ENCODE assay signal across 39 cellular contexts in genomic region chr3:76482510-76482909, GRCh38.
"Had no signal": no experiment of that assay in that cellular context is flagged by ENCODE, and none has a peak within 500 bp of the region (broad histone marks: within the 10 kb centered on the region; RNA-seq: fewer than 3 reads in every experiment).

No MANE protein-coding gene starts in this region.

- H3K9me3 ChIP-seq: ascending aorta had no signal

- H3K4me1 ChIP-seq: ascending aorta had no signal

- ATAC-seq: activated CD4-positive, alpha-beta T cell treated with anti-CD3 and anti-CD28 coated beads for 36 hours; activated CD4-positive, CD25-positive, alpha-beta regulatory T cell treated with anti-CD3 and anti-CD28 coated beads, Interleukin-2, amount 50 U/mL, for 24 hours; activated CD8-positive, alpha-beta memory T cell treated with anti-CD3 and anti-CD28 coated beads, Interleukin-2, amount 10 ng/mL, durations not matched to agents 7 days and 5 days; activated CD8-positive, alpha-beta T cell treated with anti-CD3 and anti-CD28 coated beads, Interleukin-2, amount 10 ng/mL, durations not matched to agents 7 days and 5 days; activated naive CD8-positive, alpha-beta T cell treated with anti-CD3 and anti-CD28 coated beads, Interleukin-2, amount 50 U/mL, for 24 hours; WTC11 had no signal

- H3K4me3 Mint-ChIP-seq: activated CD4-positive, alpha-beta memory T cell treated with anti-CD3 and anti-CD28 coated beads, Interleukin-2, amount 10 ng/mL, durations not matched to agents 7 days and 5 days; activated CD4-positive, alpha-beta T cell treated with anti-CD3 and anti-CD28 coated beads for 36 hours; activated CD4-positive, alpha-beta T cell treated with anti-CD3 and anti-CD28 coated beads, Interleukin-2, amount 10 ng/mL, durations not matched to agents 7 days and 5 days; activated CD8-positive, alpha-beta memory T cell treated with anti-CD3 and anti-CD28 coated beads, Interleukin-2, amount 10 ng/mL, durations not matched to agents 7 days and 5 days; activated CD8-positive, alpha-beta T cell treated with anti-CD3 and anti-CD28 coated beads, Interleukin-2, amount 10 ng/mL, durations not matched to agents 7 days and 5 days; activated naive CD4-positive, alpha-beta T cell treated with anti-CD3 and anti-CD28 coated beads, Interleukin-2, amount 10 ng/mL, durations not matched to agents 7 days and 5 days; activated naive CD4-positive, alpha-beta T cell treated with anti-CD3 and anti-CD28 coated beads, Interleukin-2, amount 50 U/mL, for 24 hours; activated naive CD8-positive, alpha-beta T cell; activated naive CD8-positive, alpha-beta T cell treated with anti-CD3 and anti-CD28 coated beads, Interleukin-2, amount 10 ng/mL, durations not matched to agents 7 days and 5 days; activated naive CD8-positive, alpha-beta T cell treated with anti-CD3 and anti-CD28 coated beads, Interleukin-2, amount 50 U/mL, for 24 hours; activated T-cell treated with anti-CD3 and anti-CD28 coated beads, Interleukin-2, amount 50 U/mL, for 24 hours; brain; central memory CD8-positive, alpha-beta T cell; T-helper 1 cell treated with Interleukin-12 subunit alpha and Interleukin-12 subunit beta and Interleukin-4 antibody, amounts not matched to agents 30 μg/mL and 1 μg/mL, for 36 hours; T-helper 2 cell treated with Interferon-gamma antibody and Interleukin-4, amounts not matched to agents 5 μg/mL and 100 μg/mL, for 36 hours; WTC11 had no signal

- H3K9me3 Mint-ChIP-seq: activated naive CD4-positive, alpha-beta T cell treated with anti-CD3 and anti-CD28 coated beads, Interleukin-2, amount 50 U/mL, for 24 hours; brain had no signal

- DNase-seq: activated CD4-positive, alpha-beta memory T cell treated with anti-CD3 and anti-CD28 coated beads, Interleukin-2, amount 10 ng/mL, durations not matched to agents 7 days and 5 days; activated CD4-positive, alpha-beta T cell treated with anti-CD3 and anti-CD28 coated beads for 1 hour; activated CD4-positive, alpha-beta T cell treated with anti-CD3 and anti-CD28 coated beads for 36 hours; activated CD4-positive, alpha-beta T cell treated with anti-CD3 and anti-CD28 coated beads for 48 hours; activated CD4-positive, alpha-beta T cell treated with anti-CD3 and anti-CD28 coated beads, Interleukin-2, amount 10 ng/mL, durations not matched to agents 7 days and 5 days; activated CD4-positive, alpha-beta T cell treated with anti-CD3 and anti-CD28 coated beads, Interleukin-2, amount 50 U/mL, for 48 hours; activated CD4-positive, CD25-positive, alpha-beta regulatory T cell; activated CD8-positive, alpha-beta memory T cell treated with anti-CD3 and anti-CD28 coated beads for 24 hours; activated CD8-positive, alpha-beta memory T cell treated with anti-CD3 and anti-CD28 coated beads, Interleukin-2, amount 10 ng/mL, durations not matched to agents 7 days and 5 days; activated CD8-positive, alpha-beta memory T cell treated with anti-CD3 and anti-CD28 coated beads, Interleukin-2, amount 50 U/mL, for 48 hours; activated CD8-positive, alpha-beta T cell treated with anti-CD3 and anti-CD28 coated beads, Interleukin-2, amount 10 ng/mL, durations not matched to agents 7 days and 5 days; activated effector memory CD4-positive, alpha-beta T cell treated with Interleukin-2 at 50 U/mL for 16 hours; activated gamma-delta T cell; activated naive CD4-positive, alpha-beta T cell treated with anti-CD3 and anti-CD28 coated beads, Interleukin-2, amount 10 ng/mL, durations not matched to agents 7 days and 5 days; activated naive CD4-positive, alpha-beta T cell treated with Interleukin-2 at 50 U/mL for 16 hours; activated naive CD8-positive, alpha-beta T cell treated with anti-CD3 and anti-CD28 coated beads, Interleukin-2, amount 10 ng/mL, durations not matched to agents 7 days and 5 days; activated naive CD8-positive, alpha-beta T cell treated with anti-CD3 and anti-CD28 coated beads, Interleukin-2, amount 50 U/mL, for 24 hours; activated T-cell treated with anti-CD3 and anti-CD28 coated beads, Interleukin-2, amount 50 U/mL, for 24 hours; activated T-cell treated with anti-CD3 and anti-CD28 coated beads, Interleukin-2, amount 50 U/mL, for 48 hours; amygdala; anterior cingulate cortex; caudate nucleus; cerebellar nuclear complex; T-helper 2 cell; T-helper 9 cell; WERI-Rb-1 had no signal

- H3K27ac ChIP-seq: ascending aorta, cardiac muscle cell, WERI-Rb-1 had no signal

- FAIRE-seq: bronchial epithelial cell, TTC549 had no signal

- H3K4me3 ChIP-seq: ascending aorta, cardiac muscle cell had no signal

- H3K27me3 Mint-ChIP-seq: activated CD4-positive, alpha-beta memory T cell treated with anti-CD3 and anti-CD28 coated beads, Interleukin-2, amount 10 ng/mL, durations not matched to agents 7 days and 5 days; activated CD4-positive, alpha-beta T cell treated with anti-CD3 and anti-CD28 coated beads for 36 hours; activated CD4-positive, alpha-beta T cell treated with anti-CD3 and anti-CD28 coated beads, Interleukin-2, amount 10 ng/mL, durations not matched to agents 7 days and 5 days; activated CD8-positive, alpha-beta memory T cell treated with anti-CD3 and anti-CD28 coated beads, Interleukin-2, amount 10 ng/mL, durations not matched to agents 7 days and 5 days; activated naive CD4-positive, alpha-beta T cell treated with anti-CD3 and anti-CD28 coated beads, Interleukin-2, amount 10 ng/mL, durations not matched to agents 7 days and 5 days; activated naive CD4-positive, alpha-beta T cell treated with anti-CD3 and anti-CD28 coated beads, Interleukin-2, amount 50 U/mL, for 24 hours; activated naive CD8-positive, alpha-beta T cell; activated naive CD8-positive, alpha-beta T cell treated with anti-CD3 and anti-CD28 coated beads, Interleukin-2, amount 10 ng/mL, durations not matched to agents 7 days and 5 days; activated naive CD8-positive, alpha-beta T cell treated with anti-CD3 and anti-CD28 coated beads, Interleukin-2, amount 50 U/mL, for 24 hours; activated T-cell treated with anti-CD3 and anti-CD28 coated beads, Interleukin-2, amount 50 U/mL, for 24 hours; brain; central memory CD8-positive, alpha-beta T cell had no signal

- H3K27ac Mint-ChIP-seq: activated CD4-positive, alpha-beta memory T cell treated with anti-CD3 and anti-CD28 coated beads, Interleukin-2, amount 10 ng/mL, durations not matched to agents 7 days and 5 days; activated CD4-positive, alpha-beta T cell treated with anti-CD3 and anti-CD28 coated beads for 36 hours; activated CD4-positive, alpha-beta T cell treated with anti-CD3 and anti-CD28 coated beads, Interleukin-2, amount 10 ng/mL, durations not matched to agents 7 days and 5 days; activated CD8-positive, alpha-beta memory T cell treated with anti-CD3 and anti-CD28 coated beads, Interleukin-2, amount 10 ng/mL, durations not matched to agents 7 days and 5 days; activated CD8-positive, alpha-beta T cell treated with anti-CD3 and anti-CD28 coated beads, Interleukin-2, amount 10 ng/mL, durations not matched to agents 7 days and 5 days; activated naive CD4-positive, alpha-beta T cell treated with anti-CD3 and anti-CD28 coated beads, Interleukin-2, amount 10 ng/mL, durations not matched to agents 7 days and 5 days; activated naive CD4-positive, alpha-beta T cell treated with anti-CD3 and anti-CD28 coated beads, Interleukin-2, amount 50 U/mL, for 24 hours; activated naive CD8-positive, alpha-beta T cell; activated naive CD8-positive, alpha-beta T cell treated with anti-CD3 and anti-CD28 coated beads, Interleukin-2, amount 10 ng/mL, durations not matched to agents 7 days and 5 days; activated naive CD8-positive, alpha-beta T cell treated with anti-CD3 and anti-CD28 coated beads, Interleukin-2, amount 50 U/mL, for 24 hours; activated T-cell treated with anti-CD3 and anti-CD28 coated beads, Interleukin-2, amount 50 U/mL, for 24 hours; activated T-helper 2 cell treated with anti-CD3 and anti-CD28 coated beads, Interferon-gamma antibody, Interleukin-2, Interleukin-4, amounts not matched to agents 10 μg/mL and 5 μg/mL and 100 μg/mL, durations not matched to agents 14 hours and 24 hours and 36 hours; brain; T-helper 1 cell treated with Interleukin-12 subunit alpha and Interleukin-12 subunit beta and Interleukin-4 antibody, amounts not matched to agents 30 μg/mL and 1 μg/mL, for 36 hours; T-helper 2 cell treated with Interferon-gamma antibody and Interleukin-4, amounts not matched to agents 5 μg/mL and 100 μg/mL, for 36 hours; WTC11 had no signal

- H3K4me1 Mint-ChIP-seq: activated CD4-positive, alpha-beta memory T cell treated with anti-CD3 and anti-CD28 coated beads, Interleukin-2, amount 10 ng/mL, durations not matched to agents 7 days and 5 days; activated CD4-positive, alpha-beta T cell treated with anti-CD3 and anti-CD28 coated beads for 36 hours; activated CD4-positive, alpha-beta T cell treated with anti-CD3 and anti-CD28 coated beads, Interleukin-2, amount 10 ng/mL, durations not matched to agents 7 days and 5 days; activated CD8-positive, alpha-beta memory T cell treated with anti-CD3 and anti-CD28 coated beads, Interleukin-2, amount 10 ng/mL, durations not matched to agents 7 days and 5 days; activated naive CD4-positive, alpha-beta T cell treated with anti-CD3 and anti-CD28 coated beads, Interleukin-2, amount 10 ng/mL, durations not matched to agents 7 days and 5 days; activated naive CD4-positive, alpha-beta T cell treated with anti-CD3 and anti-CD28 coated beads, Interleukin-2, amount 50 U/mL, for 24 hours; activated naive CD8-positive, alpha-beta T cell treated with anti-CD3 and anti-CD28 coated beads, Interleukin-2, amount 10 ng/mL, durations not matched to agents 7 days and 5 days; activated naive CD8-positive, alpha-beta T cell treated with anti-CD3 and anti-CD28 coated beads, Interleukin-2, amount 50 U/mL, for 24 hours; brain; central memory CD8-positive, alpha-beta T cell; WTC11 had no signal

- H3K36me3 Mint-ChIP-seq: activated CD8-positive, alpha-beta memory T cell treated with anti-CD3 and anti-CD28 coated beads, Interleukin-2, amount 10 ng/mL, durations not matched to agents 7 days and 5 days; activated naive CD4-positive, alpha-beta T cell treated with anti-CD3 and anti-CD28 coated beads, Interleukin-2, amount 10 ng/mL, durations not matched to agents 7 days and 5 days; activated naive CD4-positive, alpha-beta T cell treated with anti-CD3 and anti-CD28 coated beads, Interleukin-2, amount 50 U/mL, for 24 hours; activated naive CD8-positive, alpha-beta T cell; activated naive CD8-positive, alpha-beta T cell treated with anti-CD3 and anti-CD28 coated beads, Interleukin-2, amount 10 ng/mL, durations not matched to agents 7 days and 5 days; brain; WTC11 had no signal
